In the genomic region with DNA sequence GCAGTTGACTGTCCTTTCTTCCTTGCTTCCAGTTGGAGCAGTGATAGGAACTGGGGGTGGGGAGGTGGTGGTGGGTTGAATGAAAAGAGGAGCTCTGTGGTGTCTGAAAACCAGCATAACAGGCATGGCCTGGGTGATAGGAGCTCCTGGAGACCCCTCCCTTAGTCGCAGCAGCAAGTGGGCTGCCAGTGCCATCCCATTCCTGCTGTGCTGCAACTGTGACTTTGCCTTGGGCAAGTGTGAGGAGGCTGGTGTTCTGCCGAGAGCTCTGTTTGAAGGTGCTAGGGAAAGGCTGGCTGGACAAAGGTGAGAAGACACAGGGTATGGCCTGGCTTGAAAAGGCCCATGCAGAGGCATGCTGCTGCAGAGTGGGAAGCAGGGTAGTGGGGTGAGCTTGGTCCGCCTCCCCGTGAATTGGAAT, we compare ENCODE assay signal across 1 cellular context.
TF ChIP-seq lines count a peak whose summit lies in the region.

No MANE protein-coding gene starts in this region.

TF ChIP-seq in GM12878, 131 proteins besides CTCF, POLR2A, EP300 and RAD21:
- TF ChIP-seq SUPT20H (IDR thresholded peaks at IDR 0.05; ENCODE audit: borderline replicate concordance, control insufficient read depth, low read depth, low read length) (no peak), POLR2AphosphoS5 (IDR thresholded peaks at IDR 0.05; ENCODE audit: low read length) (0 out of 2 replicates have a peak, but pooled peaks have one; percentile 21)
